12 cellular contexts compared by ENCODE assay signal in the genomic region with DNA sequence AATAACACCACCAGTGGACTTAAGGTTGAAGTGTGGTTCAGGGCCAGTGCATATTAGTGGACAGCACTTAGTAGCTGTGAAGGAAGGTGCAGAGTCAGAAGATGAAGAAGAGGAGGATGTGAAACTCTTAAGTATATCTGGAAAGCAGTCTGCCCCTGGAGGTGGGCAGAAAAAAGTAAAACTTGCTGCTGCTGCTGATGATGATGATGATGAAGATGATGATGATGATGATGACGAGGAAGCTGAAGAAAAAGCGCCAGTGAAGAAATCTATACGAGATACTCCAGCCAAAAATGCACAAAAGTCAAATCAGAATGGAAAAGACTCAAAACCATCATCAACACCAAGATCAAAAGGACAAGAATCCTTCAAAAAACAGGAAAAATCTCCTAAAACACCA. TPM values are rescaled to one million over a fixed set of nuclear protein-coding genes. Genes with fewer than 3 reads are reported as not detected.
DNase-seq lines count a peak whose midpoint lies in the region; ATAC-seq lines count a peak whose summit lies in the region.
"Not testable (repeated sequence)": the region's sequence is repeated elsewhere in the genome, so short reads cannot be mapped to it uniquely, and the experiment has no call there.
"Had no signal": no experiment of that assay in that cellular context is flagged by ENCODE, and none has a peak within 500 bp of the region (broad histone marks: within the 10 kb centered on the region; RNA-seq: fewer than 3 reads in every experiment).

No MANE protein-coding gene starts in this region.

- intact Hi-C loops in activated CD4-positive, alpha-beta memory T cell treated with anti-CD3 and anti-CD28 coated beads for 36 hours (cut with micrococcal nuclease); activated T-helper 1 cell treated with anti-CD3 and anti-CD28 coated beads, Interleukin-12 subunit alpha, Interleukin-12 subunit beta, Interleukin-2, Interleukin-4 antibody, amounts not matched to agents 30 ng/mL and 10 ng/mL and 1 ng/mL, durations not matched to agents 14 hours and 24 hours and 36 hours (cut with micrococcal nuclease); naive thymus-derived CD4-positive, alpha-beta T cell (cut with micrococcal nuclease): not testable (repeated sequence)
- intact Hi-C loops in dendritic cell treated with granulocyte-macrophage colony-stimulating factor and Interleukin-4, amounts not matched to agents 40 ng/mL and 50 ng/mL, for 4 days (cut with micrococcal nuclease) = loop anchor here (5.0 kb wide), 1 partner anchor 38 kb away; no protein-coding TSS in a partner anchor

- peaks cover 11 to 52% (median 24%) of the 10 kb centered on the region in 5 donors for H3K9me3 Mint-ChIP-seq in CD8-positive, alpha-beta memory T cell
- H3K9me3 Mint-ChIP-seq in T-helper 1 cell treated with Interleukin-12 subunit alpha and Interleukin-12 subunit beta and Interleukin-4 antibody, amounts not matched to agents 30 μg/mL and 1 μg/mL, for 36 hours = peaks cover 13% of the 10 kb centered on the region
- peaks cover 43% of the 10 kb centered on the region for H3K9me3 Mint-ChIP-seq in activated CD4-positive, alpha-beta memory T cell treated with anti-CD3 and anti-CD28 coated beads for 36 hours
- not testable (repeated sequence) for H3K9me3 Mint-ChIP-seq in activated T-helper 1 cell treated with anti-CD3 and anti-CD28 coated beads, Interleukin-12 subunit alpha, Interleukin-12 subunit beta, Interleukin-2, Interleukin-4 antibody, amounts not matched to agents 30 ng/mL and 10 ng/mL and 1 ng/mL, durations not matched to agents 14 hours and 24 hours and 36 hours
- H3K9me3 Mint-ChIP-seq in activated naive CD4-positive, alpha-beta T cell treated with anti-CD3 and anti-CD28 coated beads, Interleukin-2, amount 50 U/mL, for 72 hours = peaks cover 9 to 12% of the 10 kb centered on the region in 2 donors
- peaks cover 20% of the 10 kb centered on the region for H3K9me3 Mint-ChIP-seq in dendritic cell treated with granulocyte-macrophage colony-stimulating factor and Interleukin-4, amounts not matched to agents 40 ng/mL and 50 ng/mL, for 4 days
- H3K9me3 Mint-ChIP-seq in naive thymus-derived CD4-positive, alpha-beta T cell = peaks cover 4 to 90% (median 41%) of the 10 kb centered on the region in 11 donors
- H3K9me3 Mint-ChIP-seq in stimulated activated naive CD8-positive, alpha-beta T cell treated with anti-CD3 and anti-CD28 coated beads, Interleukin-15, Interleukin-2, amounts not matched to agents 100 ng/mL and 50 ng/mL, for 24 hours = peaks cover 20% of the 10 kb centered on the region

- peaks cover 47% of the 10 kb centered on the region for H3K36me3 ChIP-seq in CD8-positive, alpha-beta memory T cell (ENCODE audit: insufficient read depth, low read length)
- peaks cover 23 to 58% (median 34%) of the 10 kb centered on the region in 3 experiments for H3K36me3 ChIP-seq in naive thymus-derived CD4-positive, alpha-beta T cell (ENCODE audit: control insufficient read depth in 2 of 3, insufficient read depth in 3 of 3, low read length in 3 of 3)

- CTCF ChIA-PET in CD8-positive, alpha-beta memory T cell (lab: Charles Lee); activated CD4-positive, alpha-beta memory T cell treated with anti-CD3 and anti-CD28 coated beads for 36 hours (lab: Charles Lee); naive thymus-derived CD4-positive, alpha-beta T cell (lab: Charles Lee): not testable (repeated sequence)

- H3K4me1 Mint-ChIP-seq in CD8-positive, alpha-beta memory T cell = peaks cover 48 to 76% (median 72%) of the 10 kb centered on the region in 3 donors
- H3K4me1 Mint-ChIP-seq in T-helper 1 cell treated with Interleukin-12 subunit alpha and Interleukin-12 subunit beta and Interleukin-4 antibody, amounts not matched to agents 30 μg/mL and 1 μg/mL, for 36 hours (ENCODE audit: low read depth) = peaks cover 59% of the 10 kb centered on the region
- peaks cover 57% of the 10 kb centered on the region for H3K4me1 Mint-ChIP-seq in activated CD4-positive, alpha-beta memory T cell treated with anti-CD3 and anti-CD28 coated beads for 36 hours (ENCODE audit: low read depth)
- peaks cover 72% of the 10 kb centered on the region for H3K4me1 Mint-ChIP-seq in activated T-helper 1 cell treated with anti-CD3 and anti-CD28 coated beads, Interleukin-12 subunit alpha, Interleukin-12 subunit beta, Interleukin-2, Interleukin-4 antibody, amounts not matched to agents 30 ng/mL and 10 ng/mL and 1 ng/mL, durations not matched to agents 14 hours and 24 hours and 36 hours (ENCODE audit: low read depth)
- peaks cover 34% of the 10 kb centered on the region for H3K4me1 Mint-ChIP-seq in dendritic cell treated with granulocyte-macrophage colony-stimulating factor and Interleukin-4, amounts not matched to agents 40 ng/mL and 50 ng/mL, for 4 days (ENCODE audit: low read depth)
- peaks cover 3 to 71% (median 54%) of the 10 kb centered on the region in 7 donors for H3K4me1 Mint-ChIP-seq in naive thymus-derived CD4-positive, alpha-beta T cell
- peaks cover 53% of the 10 kb centered on the region for H3K4me1 Mint-ChIP-seq in stimulated activated naive CD8-positive, alpha-beta T cell treated with anti-CD3 and anti-CD28 coated beads, Interleukin-15, Interleukin-2, amounts not matched to agents 100 ng/mL and 50 ng/mL, for 24 hours (ENCODE audit: low read depth)

- H3K27ac ChIP-seq in CD8-positive, alpha-beta memory T cell (ENCODE audit: low read depth, low read length); naive thymus-derived CD4-positive, alpha-beta T cell (ENCODE audit: low read depth, low read length): not testable (repeated sequence)

- DNase-seq in CD8-positive, alpha-beta memory T cell; activated CD4-positive, alpha-beta memory T cell treated with anti-CD3 and anti-CD28 coated beads for 36 hours; activated T-helper 1 cell treated with anti-CD3 and anti-CD28 coated beads, Interleukin-12 subunit alpha, Interleukin-12 subunit beta, Interleukin-2, Interleukin-4 antibody, amounts not matched to agents 30 ng/mL and 10 ng/mL and 1 ng/mL, durations not matched to agents 14 hours and 24 hours and 36 hours (ENCODE audit: low spot score); activated naive CD4-positive, alpha-beta T cell treated with anti-CD3 and anti-CD28 coated beads, Interleukin-2, amount 50 U/mL, for 72 hours (ENCODE audit: low spot score in 2 of 2); naive thymus-derived CD4-positive, alpha-beta T cell: not testable (repeated sequence)

- H3K27me3 Mint-ChIP-seq in CD8-positive, alpha-beta memory T cell; T-helper 1 cell treated with Interleukin-12 subunit alpha and Interleukin-12 subunit beta and Interleukin-4 antibody, amounts not matched to agents 30 μg/mL and 1 μg/mL, for 36 hours (ENCODE audit: low read depth); activated CD4-positive, alpha-beta memory T cell treated with anti-CD3 and anti-CD28 coated beads for 36 hours; activated T-helper 1 cell treated with anti-CD3 and anti-CD28 coated beads, Interleukin-12 subunit alpha, Interleukin-12 subunit beta, Interleukin-2, Interleukin-4 antibody, amounts not matched to agents 30 ng/mL and 10 ng/mL and 1 ng/mL, durations not matched to agents 14 hours and 24 hours and 36 hours (ENCODE audit: insufficient read depth); dendritic cell treated with granulocyte-macrophage colony-stimulating factor and Interleukin-4, amounts not matched to agents 40 ng/mL and 50 ng/mL, for 4 days; naive thymus-derived CD4-positive, alpha-beta T cell; stimulated activated naive CD8-positive, alpha-beta T cell treated with anti-CD3 and anti-CD28 coated beads, Interleukin-15, Interleukin-2, amounts not matched to agents 100 ng/mL and 50 ng/mL, for 24 hours: not testable (repeated sequence)

- peak overlapping the region in 2 of 7 donors; percentile 35 to 54 for H3K4me3 Mint-ChIP-seq in CD8-positive, alpha-beta memory T cell
- H3K4me3 Mint-ChIP-seq in T-helper 1 cell treated with Interleukin-12 subunit alpha and Interleukin-12 subunit beta and Interleukin-4 antibody, amounts not matched to agents 30 μg/mL and 1 μg/mL, for 36 hours; activated CD4-positive, alpha-beta memory T cell treated with anti-CD3 and anti-CD28 coated beads for 36 hours; activated T-helper 1 cell treated with anti-CD3 and anti-CD28 coated beads, Interleukin-12 subunit alpha, Interleukin-12 subunit beta, Interleukin-2, Interleukin-4 antibody, amounts not matched to agents 30 ng/mL and 10 ng/mL and 1 ng/mL, durations not matched to agents 14 hours and 24 hours and 36 hours; dendritic cell treated with granulocyte-macrophage colony-stimulating factor and Interleukin-4, amounts not matched to agents 40 ng/mL and 50 ng/mL, for 4 days; stimulated activated naive CD8-positive, alpha-beta T cell treated with anti-CD3 and anti-CD28 coated beads, Interleukin-15, Interleukin-2, amounts not matched to agents 100 ng/mL and 50 ng/mL, for 24 hours: not testable (repeated sequence)
- H3K4me3 Mint-ChIP-seq in naive thymus-derived CD4-positive, alpha-beta T cell = peak overlapping the region in 4 of 10 donors; percentile 10 to 50 (median 36)

- peak overlapping the region in 5 of 8 donors; percentile 16 to 83 (median 63) for H3K27ac Mint-ChIP-seq in CD8-positive, alpha-beta memory T cell
- peak overlapping the region; percentile 28 for H3K27ac Mint-ChIP-seq in T-helper 1 cell treated with Interleukin-12 subunit alpha and Interleukin-12 subunit beta and Interleukin-4 antibody, amounts not matched to agents 30 μg/mL and 1 μg/mL, for 36 hours
- H3K27ac Mint-ChIP-seq in activated CD4-positive, alpha-beta memory T cell treated with anti-CD3 and anti-CD28 coated beads for 36 hours = peak overlapping the region; percentile 61
- H3K27ac Mint-ChIP-seq in activated T-helper 1 cell treated with anti-CD3 and anti-CD28 coated beads, Interleukin-12 subunit alpha, Interleukin-12 subunit beta, Interleukin-2, Interleukin-4 antibody, amounts not matched to agents 30 ng/mL and 10 ng/mL and 1 ng/mL, durations not matched to agents 14 hours and 24 hours and 36 hours = peak overlapping the region; percentile 83
- peak overlapping the region; percentile 73 to 75 for H3K27ac Mint-ChIP-seq in activated naive CD4-positive, alpha-beta T cell treated with anti-CD3 and anti-CD28 coated beads, Interleukin-2, amount 50 U/mL, for 72 hours
- H3K27ac Mint-ChIP-seq in dendritic cell treated with granulocyte-macrophage colony-stimulating factor and Interleukin-4, amounts not matched to agents 40 ng/mL and 50 ng/mL, for 4 days = peak overlapping the region; percentile 59
- H3K27ac Mint-ChIP-seq in naive thymus-derived CD4-positive, alpha-beta T cell = peak overlapping the region in 8 of 9 donors; percentile 11 to 83 (median 64)
- H3K27ac Mint-ChIP-seq in stimulated activated naive CD8-positive, alpha-beta T cell treated with anti-CD3 and anti-CD28 coated beads, Interleukin-15, Interleukin-2, amounts not matched to agents 100 ng/mL and 50 ng/mL, for 24 hours = peak overlapping the region; percentile 9

- POLR2A ChIA-PET in CD8-positive, alpha-beta memory T cell (lab: Charles Lee); activated CD4-positive, alpha-beta memory T cell treated with anti-CD3 and anti-CD28 coated beads for 36 hours (lab: Charles Lee); naive thymus-derived CD4-positive, alpha-beta T cell (lab: Charles Lee): not testable (repeated sequence)

- peaks cover 41 to 78% (median 70%) of the 10 kb centered on the region in 3 donors for H3K36me3 Mint-ChIP-seq in CD8-positive, alpha-beta memory T cell
- H3K36me3 Mint-ChIP-seq in T-helper 1 cell treated with Interleukin-12 subunit alpha and Interleukin-12 subunit beta and Interleukin-4 antibody, amounts not matched to agents 30 μg/mL and 1 μg/mL, for 36 hours (ENCODE audit: low read depth) = peaks cover 75% of the 10 kb centered on the region
- H3K36me3 Mint-ChIP-seq in activated CD4-positive, alpha-beta memory T cell treated with anti-CD3 and anti-CD28 coated beads for 36 hours = peaks cover 69% of the 10 kb centered on the region
- peaks cover 73% of the 10 kb centered on the region for H3K36me3 Mint-ChIP-seq in activated T-helper 1 cell treated with anti-CD3 and anti-CD28 coated beads, Interleukin-12 subunit alpha, Interleukin-12 subunit beta, Interleukin-2, Interleukin-4 antibody, amounts not matched to agents 30 ng/mL and 10 ng/mL and 1 ng/mL, durations not matched to agents 14 hours and 24 hours and 36 hours (ENCODE audit: low read depth)
- peaks cover 41 to 64% of the 10 kb centered on the region in 2 donors for H3K36me3 Mint-ChIP-seq in activated naive CD4-positive, alpha-beta T cell treated with anti-CD3 and anti-CD28 coated beads, Interleukin-2, amount 50 U/mL, for 72 hours
- H3K36me3 Mint-ChIP-seq in dendritic cell treated with granulocyte-macrophage colony-stimulating factor and Interleukin-4, amounts not matched to agents 40 ng/mL and 50 ng/mL, for 4 days (ENCODE audit: low read depth) = peaks cover 35% of the 10 kb centered on the region
- peaks cover 28 to 84% (median 82%) of the 10 kb centered on the region in 5 donors for H3K36me3 Mint-ChIP-seq in naive thymus-derived CD4-positive, alpha-beta T cell
- peaks cover 74% of the 10 kb centered on the region for H3K36me3 Mint-ChIP-seq in stimulated activated naive CD8-positive, alpha-beta T cell treated with anti-CD3 and anti-CD28 coated beads, Interleukin-15, Interleukin-2, amounts not matched to agents 100 ng/mL and 50 ng/mL, for 24 hours (ENCODE audit: low read depth)

- H3K9me3 ChIP-seq in CD8-positive, alpha-beta memory T cell (ENCODE audit: low read length) = peaks cover 12% of the 10 kb centered on the region
- peaks cover 0 to 50% (median 4%) of the 10 kb centered on the region in 3 experiments for H3K9me3 ChIP-seq in naive thymus-derived CD4-positive, alpha-beta T cell (ENCODE audit: control insufficient read depth in 2 of 3, low read length in 3 of 3)

- H3K27me3 ChIP-seq in CD8-positive, alpha-beta memory T cell (ENCODE audit: insufficient read depth, low read length, poor library complexity, severe bottlenecking); naive thymus-derived CD4-positive, alpha-beta T cell (ENCODE audit: control insufficient read depth in 2 of 2, insufficient read depth in 2 of 2, low read length in 2 of 2): not testable (repeated sequence)

- H3K4me1 ChIP-seq in CD8-positive, alpha-beta memory T cell (ENCODE audit: insufficient read depth, low read length) = peaks cover 16% of the 10 kb centered on the region
- H3K4me1 ChIP-seq in naive thymus-derived CD4-positive, alpha-beta T cell (ENCODE audit: control insufficient read depth in 2 of 2, insufficient read depth in 2 of 2, low read length in 2 of 2) = not testable (repeated sequence)

- H3K4me3 ChIP-seq in CD8-positive, alpha-beta memory T cell (ENCODE audit: low read length); naive thymus-derived CD4-positive, alpha-beta T cell (ENCODE audit: low read length): not testable (repeated sequence)

- ATAC-seq in activated naive CD4-positive, alpha-beta T cell treated with anti-CD3 and anti-CD28 coated beads, Interleukin-2, amount 50 U/mL, for 72 hours; naive thymus-derived CD4-positive, alpha-beta T cell: not testable (repeated sequence)

RNA-seq across cellular contexts. Expression of gene CLEC2D, which starts 26.1 kb away (rescaled TPM):
- total RNA-seq in CD8-positive, alpha-beta memory T cell = 100 to 1,000 TPM; 320 to 340 TPM
- polyA plus RNA-seq in CD8-positive, alpha-beta memory T cell = 311 TPM
- total RNA-seq in activated CD4-positive, alpha-beta memory T cell treated with anti-CD3 and anti-CD28 coated beads for 36 hours = 100 to 1,000 TPM; 191 to 199 TPM
- 371 and 395 TPM in 2 replicates for total RNA-seq in activated T-helper 1 cell treated with anti-CD3 and anti-CD28 coated beads, Interleukin-12 subunit alpha, Interleukin-12 subunit beta, Interleukin-2, Interleukin-4 antibody, amounts not matched to agents 30 ng/mL and 10 ng/mL and 1 ng/mL, durations not matched to agents 14 hours and 24 hours and 36 hours
- total RNA-seq in activated naive CD4-positive, alpha-beta T cell treated with anti-CD3 and anti-CD28 coated beads, Interleukin-2, amount 50 U/mL, for 72 hours = 100 to 1,000 TPM; 182 to 270 TPM
- total RNA-seq in naive thymus-derived CD4-positive, alpha-beta T cell = 100 to 1,000 TPM; 182 to 378 (median 327) TPM
- polyA plus RNA-seq in naive thymus-derived CD4-positive, alpha-beta T cell = 100 to 1,000 TPM; 319 to 323 TPM

RNA-seq across cellular contexts. Expression of gene CLECL1, which starts 37.2 kb away (rescaled TPM):
- total RNA-seq in CD8-positive, alpha-beta memory T cell = 1 to 10 TPM; 3.6 to 4.7 TPM
- polyA plus RNA-seq in CD8-positive, alpha-beta memory T cell = 14.3 TPM
- total RNA-seq in activated CD4-positive, alpha-beta memory T cell treated with anti-CD3 and anti-CD28 coated beads for 36 hours = 1 to 10 TPM; 6.5 to 7.4 TPM
- 7.6 and 9.1 TPM in 2 replicates for total RNA-seq in activated T-helper 1 cell treated with anti-CD3 and anti-CD28 coated beads, Interleukin-12 subunit alpha, Interleukin-12 subunit beta, Interleukin-2, Interleukin-4 antibody, amounts not matched to agents 30 ng/mL and 10 ng/mL and 1 ng/mL, durations not matched to agents 14 hours and 24 hours and 36 hours
- total RNA-seq in activated naive CD4-positive, alpha-beta T cell treated with anti-CD3 and anti-CD28 coated beads, Interleukin-2, amount 50 U/mL, for 72 hours = 1 to 10 TPM; 3.0 to 7.6 TPM
- 1 to 10 TPM in 2 of 5 experiments, under 1 TPM in 1, not detected in 2; 0.43 to 6.1 (median 2.5) TPM for total RNA-seq in naive thymus-derived CD4-positive, alpha-beta T cell
- under 1 TPM; 0.38 to 0.39 TPM for polyA plus RNA-seq in naive thymus-derived CD4-positive, alpha-beta T cell
- total RNA-seq: A673, Daoy, G401, H4 had no signal

Comparison
In these comparisons a context has a peak if more than half of its experiments do, and no peak if none do; other contexts are left out.
1. H3K27ac Mint-ChIP-seq: peak in every context shown above with its lines; median percentile 83 in activated T-helper 1 cell treated with anti-CD3 and anti-CD28 coated beads, Interleukin-12 subunit alpha, Interleukin-12 subunit beta, Interleukin-2, Interleukin-4 antibody, amounts not matched to agents 30 ng/mL and 10 ng/mL and 1 ng/mL, durations not matched to agents 14 hours and 24 hours and 36 hours; 74 in activated naive CD4-positive, alpha-beta T cell treated with anti-CD3 and anti-CD28 coated beads, Interleukin-2, amount 50 U/mL, for 72 hours; 64 in naive thymus-derived CD4-positive, alpha-beta T cell; 63 in CD8-positive, alpha-beta memory T cell; 61 in activated CD4-positive, alpha-beta memory T cell treated with anti-CD3 and anti-CD28 coated beads for 36 hours; 59 in dendritic cell treated with granulocyte-macrophage colony-stimulating factor and Interleukin-4, amounts not matched to agents 40 ng/mL and 50 ng/mL, for 4 days; 28 in T-helper 1 cell treated with Interleukin-12 subunit alpha and Interleukin-12 subunit beta and Interleukin-4 antibody, amounts not matched to agents 30 μg/mL and 1 μg/mL, for 36 hours; 9 in stimulated activated naive CD8-positive, alpha-beta T cell treated with anti-CD3 and anti-CD28 coated beads, Interleukin-15, Interleukin-2, amounts not matched to agents 100 ng/mL and 50 ng/mL, for 24 hours.